8 cellular contexts compared by ENCODE assay signal in genomic region chr5:154757647-154758406, GRCh38. TPM values are rescaled to one million over a fixed set of nuclear protein-coding genes. Genes with fewer than 3 reads are reported as not detected.
DNase-seq lines count a peak whose midpoint lies in the region; ATAC-seq and TF ChIP-seq lines count a peak whose summit lies in the region.

No MANE protein-coding gene starts in this region.

- no peak for TF ChIP-seq CTCF in fibroblast of villous mesenchyme (IDR thresholded peaks at IDR 0.05; ENCODE audit: insufficient read depth, low read depth, low read length)

- H3K4me3 ChIP-seq in fibroblast of villous mesenchyme (ENCODE audit: low read depth, low read length), result peak overlapping the region; percentile 96
- H3K4me3 ChIP-seq in skeletal muscle cell (ENCODE audit: low read depth, low read length), result peak overlapping the region; percentile 80

- peak; percentile 27 for DNase-seq in COLO668 (lab: John Stamatoyannopoulos, UW; ENCODE audit: unreplicated experiment)
- DNase-seq in NCI-H187 (lab: John Stamatoyannopoulos, UW), result peak; percentile 73 to 81
- peak; percentile 7 for DNase-seq in activated T-cell treated with anti-CD3 and anti-CD28 coated beads for 1 hour (ENCODE audit: low read depth)
- peak; percentile 64 for DNase-seq in fibroblast of villous mesenchyme (ENCODE audit: low read depth)
- no peak for DNase-seq in skeletal muscle cell (ENCODE audit: low read depth)
- DNase-seq in DMS114 treated with DMSO at 0.1 percent for 48 hours (lab: John Stamatoyannopoulos, UW; ENCODE audit: unreplicated experiment), result no peak

- ATAC-seq in HG02970 (IDR thresholded peaks at IDR 0.05; ENCODE audit: low FRiP score, unreplicated experiment) (no peak), HG03342 (IDR thresholded peaks at IDR 0.05; ENCODE audit: unreplicated experiment) (no peak)

RNA-seq across cellular contexts. Expression of gene LARP1, which starts 2.6 kb away (rescaled TPM):
- 111 and 120 TPM in 2 replicates for total RNA-seq in fibroblast of villous mesenchyme

Comparison
In these comparisons a context has a peak if more than half of its experiments do, and no peak if none do; other contexts are left out.
1. DNase-seq: peak in COLO668 (single experiment), NCI-H187 (2 of 2), activated T-cell treated with anti-CD3 and anti-CD28 coated beads for 1 hour (single experiment) and fibroblast of villous mesenchyme (single experiment); none in skeletal muscle cell (single experiment) and DMS114 treated with DMSO at 0.1 percent for 48 hours (single experiment).